Comparison of ENCODE assay signal across 24 cellular contexts in genomic region chr7:52254396-52255025, GRCh38.
"Had no signal": no experiment of that assay in that cellular context is flagged by ENCODE, and none has a peak within 500 bp of the region (broad histone marks: within the 10 kb centered on the region; RNA-seq: fewer than 3 reads in every experiment).

No MANE protein-coding gene starts in this region.

- H3K27ac Mint-ChIP-seq: effector memory CD8-positive, alpha-beta T cell; memory B cell; mesothelial cell of epicardium; naive thymus-derived CD4-positive, alpha-beta T cell; stimulated activated effector memory CD8-positive, alpha-beta T cell treated with anti-CD3 and anti-CD28 coated beads, Interleukin-12 subunit alpha, Interleukin-12 subunit beta, amount 100 ng/mL, for 72 hours had no signal

- H3K9me3 ChIP-seq: gastrocnemius medialis, heart left ventricle, prostate gland, right atrium auricular region, thoracic aorta, tibial nerve, upper lobe of left lung had no signal

- H2AFZ ChIP-seq: hepatocyte had no signal

- H3K4me1 Mint-ChIP-seq: memory B cell; mesothelial cell of epicardium; naive thymus-derived CD4-positive, alpha-beta T cell; stimulated activated effector memory CD8-positive, alpha-beta T cell treated with anti-CD3 and anti-CD28 coated beads, Interleukin-12 subunit alpha, Interleukin-12 subunit beta, amount 100 ng/mL, for 72 hours had no signal

- ATAC-seq: effector memory CD8-positive, alpha-beta T cell; gastrocnemius medialis; heart left ventricle; left lobe of liver; naive thymus-derived CD4-positive, alpha-beta T cell; sciatic nerve; stimulated activated effector memory CD8-positive, alpha-beta T cell treated with anti-CD3 and anti-CD28 coated beads, Interleukin-12 subunit alpha, Interleukin-12 subunit beta, amount 100 ng/mL, for 72 hours had no signal

- H3K9me3 Mint-ChIP-seq: mesothelial cell of epicardium had no signal

- H3K27me3 Mint-ChIP-seq: effector memory CD8-positive, alpha-beta T cell; memory B cell; naive thymus-derived CD4-positive, alpha-beta T cell had no signal

- H3K4me3 Mint-ChIP-seq: effector memory CD8-positive, alpha-beta T cell; memory B cell; mesothelial cell of epicardium; naive thymus-derived CD4-positive, alpha-beta T cell; stimulated activated effector memory CD8-positive, alpha-beta T cell treated with anti-CD3 and anti-CD28 coated beads, Interleukin-12 subunit alpha, Interleukin-12 subunit beta, amount 100 ng/mL, for 72 hours had no signal

- H3K36me3 Mint-ChIP-seq: memory B cell; mesothelial cell of epicardium; naive thymus-derived CD4-positive, alpha-beta T cell; stimulated activated effector memory CD8-positive, alpha-beta T cell treated with anti-CD3 and anti-CD28 coated beads, Interleukin-12 subunit alpha, Interleukin-12 subunit beta, amount 100 ng/mL, for 72 hours had no signal

- H3K4me3 ChIP-seq: gastrocnemius medialis, heart left ventricle, hepatocyte, lung, prostate gland, right atrium auricular region, thoracic aorta, tibial nerve, upper lobe of left lung had no signal

- H3K4me1 ChIP-seq: gastrocnemius medialis, heart left ventricle, prostate gland, tibial nerve had no signal

- H3K27me3 ChIP-seq: gastrocnemius medialis, heart left ventricle, hepatocyte, right atrium auricular region, tibial nerve, upper lobe of left lung had no signal

- H3K36me3 ChIP-seq: gastrocnemius medialis, heart left ventricle, prostate gland, right atrium auricular region, thoracic aorta, tibial nerve, upper lobe of left lung had no signal

- DNase-seq: cerebellar nuclear complex; cortex of kidney; effector memory CD8-positive, alpha-beta T cell; erythroblast; gastrocnemius medialis; heart left ventricle; kidney; naive thymus-derived CD4-positive, alpha-beta T cell; nucleus accumbens; stimulated activated CD4-positive, alpha-beta T cell treated with anti-CD3 and anti-CD28 coated beads, Interleukin-2, amount 100 ng/mL, for 24 hours; stimulated activated CD4-positive, alpha-beta T cell treated with anti-CD3 and anti-CD28 coated beads, Interleukin-4, amount 100 ng/mL, for 24 hours; stimulated activated naive CD4-positive, alpha-beta T cell treated with Interleukin-2 at 50 U/mL for 16 hours; upper lobe of left lung had no signal
